Comparison of ENCODE assay signal across 18 cellular contexts in genomic region chr4:170729897-170730296, GRCh38.
DNase-seq lines count a peak whose midpoint lies in the region; ATAC-seq and TF ChIP-seq lines count a peak whose summit lies in the region.
"Had no signal": no experiment of that assay in that cellular context is flagged by ENCODE, and none has a peak within 500 bp of the region (broad histone marks: within the 10 kb centered on the region; RNA-seq: fewer than 3 reads in every experiment).

No MANE protein-coding gene starts in this region.

- H3K27me3 Mint-ChIP-seq in nephron progenitor cell (ENCODE audit: low read depth, poor library complexity), result no peaks in the 10 kb centered on the region
- H3K27me3 Mint-ChIP-seq: CD4-positive, CD25-positive, alpha-beta regulatory T cell; CD8-positive, alpha-beta memory T cell had no signal

- DNase-seq in nephron progenitor cell (no peak), NCI-H2107 (lab: John Stamatoyannopoulos, UW) (no peak)
- no peak for DNase-seq in stimulated activated CD4-positive, alpha-beta T cell treated with anti-CD3 and anti-CD28 coated beads, Interleukin-4, amount 100 ng/mL, for 1 hour
- DNase-seq: ACHN; BE2C; C1 segment of cervical spinal cord; CD4-positive, CD25-positive, alpha-beta regulatory T cell; CD8-positive, alpha-beta memory T cell; COR-L47; DMS 273 treated with DMSO at 0.1 percent for 48 hours; DMS53; DND-41; EL; GM23248 had no signal

- peak; percentile 49 for ATAC-seq in GM18498 (IDR thresholded peaks at IDR 0.05; ENCODE audit: unreplicated experiment)
- ATAC-seq in GM18519 (IDR thresholded peaks at IDR 0.05; ENCODE audit: low FRiP score, unreplicated experiment), result peak; percentile 41
- peak; percentile 40 for ATAC-seq in HG02798 (IDR thresholded peaks at IDR 0.05; ENCODE audit: poor library complexity, unreplicated experiment)
- no peak for ATAC-seq in GM21723 (IDR thresholded peaks at IDR 0.05; ENCODE audit: unreplicated experiment)

- H3K9me3 Mint-ChIP-seq in nephron progenitor cell, result no peaks in the 10 kb centered on the region

- peaks cover 24% of the 10 kb centered on the region for H3K4me1 Mint-ChIP-seq in nephron progenitor cell
- H3K4me1 Mint-ChIP-seq: CD4-positive, CD25-positive, alpha-beta regulatory T cell; CD8-positive, alpha-beta memory T cell had no signal

- H3K27ac Mint-ChIP-seq in nephron progenitor cell, result peak overlapping the region; percentile 55
- H3K27ac Mint-ChIP-seq: CD4-positive, CD25-positive, alpha-beta regulatory T cell; CD8-positive, alpha-beta memory T cell had no signal

- no peaks in the 10 kb centered on the region for H3K36me3 Mint-ChIP-seq in nephron progenitor cell (ENCODE audit: low read depth)
- H3K36me3 Mint-ChIP-seq: CD4-positive, CD25-positive, alpha-beta regulatory T cell; CD8-positive, alpha-beta memory T cell had no signal

- TF ChIP-seq CTCF in nephron progenitor cell (IDR thresholded peaks at IDR 0.05), result no peak

- H3K4me3 Mint-ChIP-seq in nephron progenitor cell, result peak overlapping the region; percentile 26
- H3K4me3 Mint-ChIP-seq: CD4-positive, CD25-positive, alpha-beta regulatory T cell; CD8-positive, alpha-beta memory T cell had no signal
